12 cellular contexts compared by ENCODE assay signal in the genomic region with DNA sequence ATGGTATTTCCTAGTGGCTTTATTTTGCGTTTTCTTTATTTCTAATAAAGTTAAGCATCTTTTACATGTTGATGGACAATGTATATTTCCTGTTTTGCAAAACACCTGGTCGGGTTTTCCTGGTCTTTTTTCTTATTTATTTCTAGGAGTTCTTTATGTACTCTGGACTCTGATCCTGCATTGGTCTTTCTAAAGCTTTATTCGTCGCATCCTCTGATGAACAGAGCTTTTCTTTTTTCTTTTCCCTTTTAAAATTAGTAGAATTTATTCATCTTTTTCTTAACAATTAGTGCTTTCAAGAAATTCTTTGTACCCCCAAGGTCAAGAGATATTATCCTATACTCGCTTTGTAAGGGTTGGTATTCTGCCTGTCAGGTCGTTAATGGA. TPM values are rescaled to one million over a fixed set of nuclear protein-coding genes. Genes with fewer than 3 reads are reported as not detected.
A peak's percentile ranks its signal among the peaks of the same experiment; 100 is the strongest.
DNase-seq lines count a peak whose midpoint lies in the region; ATAC-seq and TF ChIP-seq lines count a peak whose summit lies in the region.
"Had no signal": no experiment of that assay in that cellular context is flagged by ENCODE, and none has a peak within 500 bp of the region (broad histone marks: within the 10 kb centered on the region; RNA-seq: fewer than 3 reads in every experiment).

No MANE protein-coding gene starts in this region.

- no peaks in the 10 kb centered on the region for H3K27me3 Mint-ChIP-seq in activated CD8-positive, alpha-beta memory T cell treated with anti-CD3 and anti-CD28 coated beads, Interleukin-2, amount 10 ng/mL, durations not matched to agents 7 days and 5 days
- no peaks in the 10 kb centered on the region for H3K27me3 Mint-ChIP-seq in activated CD4-positive, alpha-beta memory T cell treated with anti-CD3 and anti-CD28 coated beads for 36 hours
- H3K27me3 Mint-ChIP-seq in stimulated activated memory B cell treated with anti-CD40 and anti-IgM and Interleukin-4, amounts not matched to agents 10 μg/mL and 1 μg/mL and 100 μg/mL, for 72 hours: no peaks in the 10 kb centered on the region

- no peak overlapping the region for H3K4me2 ChIP-seq in hepatocyte

- peaks cover 6% of the 10 kb centered on the region for H3K36me3 Mint-ChIP-seq in activated CD8-positive, alpha-beta memory T cell treated with anti-CD3 and anti-CD28 coated beads, Interleukin-2, amount 10 ng/mL, durations not matched to agents 7 days and 5 days
- no peaks in the 10 kb centered on the region for H3K36me3 Mint-ChIP-seq in activated CD4-positive, alpha-beta memory T cell treated with anti-CD3 and anti-CD28 coated beads for 36 hours
- H3K36me3 Mint-ChIP-seq in stimulated activated memory B cell treated with anti-CD40 and anti-IgM and Interleukin-4, amounts not matched to agents 10 μg/mL and 1 μg/mL and 100 μg/mL, for 72 hours: no peaks in the 10 kb centered on the region

- 82% methylated on average over 6 of the region's 6 CpGs for WGBS in hepatocyte (ENCODE audit: low lambda C conversion rate, missing lambda C conversion rate)

- no peaks in the 10 kb centered on the region for H3K27me3 ChIP-seq in hepatocyte

- POLR2A ChIA-PET in activated CD4-positive, alpha-beta memory T cell treated with anti-CD3 and anti-CD28 coated beads for 36 hours (lab: Charles Lee): interaction anchor here (0.8 to 2.3 kb wide), 8 partner anchors 11 to 105 kb away, joined by 4 to 12 read pairs (median 6); no protein-coding TSS in a partner anchor

- H3K4me3 Mint-ChIP-seq in activated CD8-positive, alpha-beta memory T cell treated with anti-CD3 and anti-CD28 coated beads, Interleukin-2, amount 10 ng/mL, durations not matched to agents 7 days and 5 days: peak overlapping the region; percentile 57
- H3K4me3 Mint-ChIP-seq in activated CD4-positive, alpha-beta memory T cell treated with anti-CD3 and anti-CD28 coated beads for 36 hours: peak overlapping the region; percentile 66
- peak overlapping the region; percentile 75 for H3K4me3 Mint-ChIP-seq in stimulated activated memory B cell treated with anti-CD40 and anti-IgM and Interleukin-4, amounts not matched to agents 10 μg/mL and 1 μg/mL and 100 μg/mL, for 72 hours

- peaks cover 62% of the 10 kb centered on the region for H3K4me1 Mint-ChIP-seq in activated CD8-positive, alpha-beta memory T cell treated with anti-CD3 and anti-CD28 coated beads, Interleukin-2, amount 10 ng/mL, durations not matched to agents 7 days and 5 days
- peaks cover 57% of the 10 kb centered on the region for H3K4me1 Mint-ChIP-seq in activated CD4-positive, alpha-beta memory T cell treated with anti-CD3 and anti-CD28 coated beads for 36 hours (ENCODE audit: low read depth)
- H3K4me1 Mint-ChIP-seq in stimulated activated memory B cell treated with anti-CD40 and anti-IgM and Interleukin-4, amounts not matched to agents 10 μg/mL and 1 μg/mL and 100 μg/mL, for 72 hours: peaks cover 41% of the 10 kb centered on the region

- no peaks in the 10 kb centered on the region for H3K9me2 ChIP-seq in hepatocyte (replicated peaks; ENCODE audit: insufficient read depth)

- no peak for DNase-seq in activated CD8-positive, alpha-beta memory T cell treated with anti-CD3 and anti-CD28 coated beads, Interleukin-2, amount 10 ng/mL, durations not matched to agents 7 days and 5 days
- no peak for DNase-seq in activated CD8-positive, alpha-beta memory T cell treated with anti-CD3 and anti-CD28 coated beads, Interleukin-2, amount 50 U/mL, for 48 hours
- no peak for DNase-seq in activated CD4-positive, alpha-beta memory T cell treated with anti-CD3 and anti-CD28 coated beads for 36 hours
- DNase-seq in hepatocyte (ENCODE audit: low spot score) (no peak), COLO829 (ENCODE audit: low spot score) (no peak), NCI-H1105 treated with DMSO at 0.1 percent for 48 hours (lab: John Stamatoyannopoulos, UW) (no peak)
- DNase-seq in stimulated activated CD4-positive, alpha-beta T cell treated with anti-CD3 and anti-CD28 coated beads, Interleukin-2, amount 100 ng/mL, for 48 hours: no peak
- DNase-seq: activated gamma-delta T cell had no signal

- no peaks in the 10 kb centered on the region for H3K36me3 ChIP-seq in hepatocyte (replicated peaks; ENCODE audit: insufficient read depth, low read depth)

- CTCF ChIA-PET in activated CD8-positive, alpha-beta memory T cell treated with anti-CD3 and anti-CD28 coated beads, Interleukin-2, amount 10 ng/mL, durations not matched to agents 7 days and 5 days (lab: Charles Lee): interaction anchor here (0.9 to 4.7 kb wide), 18 partner anchors 8 to 106 kb away, joined by 3 to 54 read pairs (median 5); no protein-coding TSS in a partner anchor
- CTCF ChIA-PET in activated CD4-positive, alpha-beta memory T cell treated with anti-CD3 and anti-CD28 coated beads for 36 hours (lab: Charles Lee): interaction anchor here (1.0 to 4.7 kb wide), 10 partner anchors 9 to 350 kb away, joined by 3 to 33 read pairs (median 6); no protein-coding TSS in a partner anchor

- no peaks in the 10 kb centered on the region for H4K20me1 ChIP-seq in hepatocyte (ENCODE audit: insufficient read depth, poor library complexity, severe bottlenecking)

- no peaks in the 10 kb centered on the region for H3K79me2 ChIP-seq in hepatocyte

- no peaks in the 10 kb centered on the region for H3K9me3 ChIP-seq in hepatocyte (ENCODE audit: low read depth)

- intact Hi-C loops in activated CD4-positive, alpha-beta memory T cell treated with anti-CD3 and anti-CD28 coated beads for 36 hours (cut with micrococcal nuclease): loop anchor here (1.0 to 2.0 kb wide), 4 partner anchors 13 to 97 kb away; a partner anchor contains a TSS

- H3K4me1 ChIP-seq in hepatocyte (ENCODE audit: insufficient read depth): peaks cover 11% of the 10 kb centered on the region

- no peak for TF ChIP-seq CTCF in hepatocyte (IDR thresholded peaks at IDR 0.05; ENCODE audit: poor library complexity)

- H3K9me3 Mint-ChIP-seq in activated CD8-positive, alpha-beta memory T cell treated with anti-CD3 and anti-CD28 coated beads, Interleukin-2, amount 10 ng/mL, durations not matched to agents 7 days and 5 days (ENCODE audit: low read depth): no peaks in the 10 kb centered on the region
- no peaks in the 10 kb centered on the region for H3K9me3 Mint-ChIP-seq in activated CD4-positive, alpha-beta memory T cell treated with anti-CD3 and anti-CD28 coated beads for 36 hours
- no peaks in the 10 kb centered on the region for H3K9me3 Mint-ChIP-seq in stimulated activated memory B cell treated with anti-CD40 and anti-IgM and Interleukin-4, amounts not matched to agents 10 μg/mL and 1 μg/mL and 100 μg/mL, for 72 hours

- peak overlapping the region; percentile 99 for H3K27ac Mint-ChIP-seq in activated CD8-positive, alpha-beta memory T cell treated with anti-CD3 and anti-CD28 coated beads, Interleukin-2, amount 10 ng/mL, durations not matched to agents 7 days and 5 days
- peak overlapping the region; percentile 97 for H3K27ac Mint-ChIP-seq in activated CD4-positive, alpha-beta memory T cell treated with anti-CD3 and anti-CD28 coated beads for 36 hours
- peak overlapping the region; percentile 97 for H3K27ac Mint-ChIP-seq in stimulated activated memory B cell treated with anti-CD40 and anti-IgM and Interleukin-4, amounts not matched to agents 10 μg/mL and 1 μg/mL and 100 μg/mL, for 72 hours

- ATAC-seq in activated CD8-positive, alpha-beta memory T cell treated with anti-CD3 and anti-CD28 coated beads, Interleukin-2, amount 10 ng/mL, durations not matched to agents 7 days and 5 days: no peak
- ATAC-seq in stimulated activated memory B cell treated with anti-CD40 and anti-IgM and Interleukin-4, amounts not matched to agents 10 μg/mL and 1 μg/mL and 100 μg/mL, for 72 hours: no peak

- H2AFZ ChIP-seq in hepatocyte: peak overlapping the region; percentile 0

- H3K4me3 ChIP-seq in hepatocyte: no peak overlapping the region

- no peak overlapping the region for H3K27ac ChIP-seq in hepatocyte

RNA-seq across cellular contexts. Expression of a gene that starts 32.2 kb away (rescaled TPM):
- total RNA-seq in activated CD8-positive, alpha-beta memory T cell treated with anti-CD3 and anti-CD28 coated beads, Interleukin-2, amount 10 ng/mL, durations not matched to agents 7 days and 5 days: not detected
- under 1 TPM in 1 of 2 experiments, not detected in 1; 0.36 TPM for total RNA-seq in activated CD4-positive, alpha-beta memory T cell treated with anti-CD3 and anti-CD28 coated beads for 36 hours
- not detected in 2 replicates for total RNA-seq in hepatocyte
- 0.77 and 0.79 TPM in 2 replicates for polyA plus RNA-seq in hepatocyte
- total RNA-seq: A673, dermis blood vessel endothelial cell, IMR-90 had no signal

RNA-seq across cellular contexts. Expression of a gene that starts 37.3 kb away (rescaled TPM):
- total RNA-seq in activated CD8-positive, alpha-beta memory T cell treated with anti-CD3 and anti-CD28 coated beads, Interleukin-2, amount 10 ng/mL, durations not matched to agents 7 days and 5 days: not detected
- total RNA-seq in activated CD4-positive, alpha-beta memory T cell treated with anti-CD3 and anti-CD28 coated beads for 36 hours: not detected
- total RNA-seq in hepatocyte: 3.9 and 6.3 TPM in 2 replicates
- 13.9 and 15.8 TPM in 2 replicates for polyA plus RNA-seq in hepatocyte
- total RNA-seq: A673, dermis blood vessel endothelial cell, IMR-90 had no signal
- polyA plus RNA-seq: IMR-90 had no signal
